ENCODE assay signal across 24 cellular contexts in the genomic region with DNA sequence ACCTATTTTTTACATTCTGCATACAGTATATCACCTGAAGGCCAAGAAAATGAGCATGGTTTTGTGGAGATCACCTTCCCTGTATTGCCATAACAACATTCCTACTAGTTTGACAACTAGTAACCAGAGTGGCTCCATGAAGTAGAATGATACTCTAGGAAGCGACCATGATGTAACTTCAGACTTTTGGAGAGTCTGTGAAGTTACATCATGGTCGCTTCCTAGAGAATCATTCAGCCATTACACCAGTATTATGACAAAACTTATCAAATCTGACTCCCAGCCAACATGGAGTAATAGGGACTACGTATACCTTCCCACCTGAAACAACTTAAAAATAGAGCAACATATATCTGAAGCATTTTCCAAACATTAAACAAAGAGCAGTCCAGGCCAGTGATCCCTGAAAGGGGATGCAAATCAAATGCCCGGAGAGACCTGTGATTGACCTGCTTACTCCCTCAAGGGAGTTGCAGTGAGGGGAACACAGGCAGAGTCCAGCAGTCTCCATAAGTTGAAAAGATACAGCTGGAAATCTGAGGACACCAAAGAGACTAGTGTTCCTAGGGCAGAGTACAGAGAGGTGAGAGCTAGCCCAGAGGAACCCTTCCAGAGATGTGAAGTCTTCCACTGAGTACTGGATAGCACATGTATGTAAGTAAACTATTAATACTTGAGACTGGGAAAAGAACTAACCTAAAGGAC. TPM values are rescaled to one million over a fixed set of nuclear protein-coding genes. Genes with fewer than 3 reads are reported as not detected.
"Had no signal": no experiment of that assay in that cellular context is flagged by ENCODE, and none has a peak within 500 bp of the region (broad histone marks: within the 10 kb centered on the region; RNA-seq: fewer than 3 reads in every experiment).

No MANE protein-coding gene starts in this region.

- H3K4me1 ChIP-seq: body of pancreas, lower lobe of right lung, spleen, upper lobe of right lung had no signal

- H3K36me3 ChIP-seq: lower lobe of right lung, spleen, upper lobe of right lung had no signal

- H3K4me3 ChIP-seq: body of pancreas, lower lobe of right lung, mucosa of descending colon, spleen, upper lobe of right lung had no signal

- DNase-seq: activated CD4-positive, alpha-beta T cell treated with anti-CD3 and anti-CD28 coated beads, Interleukin-2, amount 50 U/mL, for 1 hour; activated CD8-positive, alpha-beta T cell treated with anti-CD3 and anti-CD28 coated beads, Interleukin-2, amount 10 ng/mL, durations not matched to agents 7 days and 5 days; activated naive CD4-positive, alpha-beta T cell treated with Interleukin-2 at 50 U/mL for 16 hours; activated T-cell treated with anti-CD3 and anti-CD28 coated beads, Interleukin-2, amount 50 U/mL, for 1 hour; amygdala; body of pancreas; caudate nucleus; dermis blood vessel endothelial cell; effector CD8-positive, alpha-beta T cell; foreskin melanocyte; hypothalamus; lower lobe of right lung; mesendoderm; mucosa of descending colon; occipital lobe; posterior cingulate gyrus; spleen; stimulated activated CD4-positive, alpha-beta T cell treated with anti-CD3 and anti-CD28 coated beads, Interleukin-4, amount 100 ng/mL, for 1 hour; stimulated activated naive CD4-positive, alpha-beta T cell treated with Interleukin-2 at 50 U/mL for 16 hours; upper lobe of right lung had no signal

- H3K9me3 ChIP-seq: body of pancreas, lower lobe of right lung, mucosa of descending colon, upper lobe of right lung had no signal

- ATAC-seq: activated CD8-positive, alpha-beta T cell treated with anti-CD3 and anti-CD28 coated beads, Interleukin-2, amount 10 ng/mL, durations not matched to agents 7 days and 5 days; body of pancreas; lower lobe of right lung; mucosa of descending colon; SK-N-SH treated with all-trans-retinoic acid at 6 μM for 48 hours; upper lobe of right lung had no signal

- H3K27me3 ChIP-seq: body of pancreas, spleen, upper lobe of right lung had no signal

- H3K27ac Mint-ChIP-seq: activated CD8-positive, alpha-beta T cell treated with anti-CD3 and anti-CD28 coated beads, Interleukin-2, amount 10 ng/mL, durations not matched to agents 7 days and 5 days; activated T-helper 2 cell treated with anti-CD3 and anti-CD28 coated beads, Interferon-gamma antibody, Interleukin-2, Interleukin-4, amounts not matched to agents 10 μg/mL and 5 μg/mL and 100 μg/mL, durations not matched to agents 14 hours and 24 hours and 36 hours had no signal

- H3K27ac ChIP-seq: body of pancreas, lower lobe of right lung, spleen, upper lobe of right lung had no signal

- H3K9me3 Mint-ChIP-seq: activated T-helper 2 cell treated with anti-CD3 and anti-CD28 coated beads, Interferon-gamma antibody, Interleukin-2, Interleukin-4, amounts not matched to agents 10 μg/mL and 5 μg/mL and 100 μg/mL, durations not matched to agents 14 hours and 24 hours and 36 hours had no signal

- H3K4me3 Mint-ChIP-seq: activated CD8-positive, alpha-beta T cell treated with anti-CD3 and anti-CD28 coated beads, Interleukin-2, amount 10 ng/mL, durations not matched to agents 7 days and 5 days; neural crest cell had no signal

RNA-seq across cellular contexts. Expression of gene ECM2, which starts 7.8 kb away (rescaled TPM):
- total RNA-seq: activated CD8-positive, alpha-beta T cell treated with anti-CD3 and anti-CD28 coated beads, Interleukin-2, amount 10 ng/mL, durations not matched to agents 7 days and 5 days; activated T-helper 2 cell treated with anti-CD3 and anti-CD28 coated beads, Interferon-gamma antibody, Interleukin-2, Interleukin-4, amounts not matched to agents 10 μg/mL and 5 μg/mL and 100 μg/mL, durations not matched to agents 14 hours and 24 hours and 36 hours; dermis blood vessel endothelial cell; neural crest cell; T-helper 2 cell treated with Interferon-gamma antibody and Interleukin-4, amounts not matched to agents 100 ng/mL and 5 ng/mL, for 36 hours had no signal

RNA-seq across cellular contexts. Expression of gene ASPN, which starts 45.7 kb away (rescaled TPM):
- total RNA-seq: activated CD8-positive, alpha-beta T cell treated with anti-CD3 and anti-CD28 coated beads, Interleukin-2, amount 10 ng/mL, durations not matched to agents 7 days and 5 days; activated T-helper 2 cell treated with anti-CD3 and anti-CD28 coated beads, Interferon-gamma antibody, Interleukin-2, Interleukin-4, amounts not matched to agents 10 μg/mL and 5 μg/mL and 100 μg/mL, durations not matched to agents 14 hours and 24 hours and 36 hours; dermis blood vessel endothelial cell; neural crest cell; T-helper 2 cell treated with Interferon-gamma antibody and Interleukin-4, amounts not matched to agents 100 ng/mL and 5 ng/mL, for 36 hours had no signal
